Comparison of ENCODE assay signal across 19 cellular contexts in genomic region chr19:16131648-16132047, GRCh38. TPM values are rescaled to one million over a fixed set of nuclear protein-coding genes. Genes with fewer than 3 reads are reported as not detected.
DNase-seq lines count a peak whose midpoint lies in the region; ATAC-seq, FAIRE-seq and TF ChIP-seq lines count a peak whose summit lies in the region.
"Had no signal": no experiment of that assay in that cellular context is flagged by ENCODE, and none has a peak within 500 bp of the region (broad histone marks: within the 10 kb centered on the region; RNA-seq: fewer than 3 reads in every experiment).

No MANE protein-coding gene starts in this region.

- H3K9ac ChIP-seq in K562 (ENCODE audit: insufficient read depth in 1 of 2, low read depth in 2 of 2, low read length in 2 of 2) (no peak overlapping the region), neuronal stem cell (ENCODE audit: low read depth, low read length, poor library complexity) (peak overlapping the region; percentile 25)

- no peaks in the 10 kb centered on the region for H3K9me3 Mint-ChIP-seq in activated T-cell treated with anti-CD3 and anti-CD28 coated beads, Interleukin-2, amount 50 U/mL, for 24 hours
- H3K9me3 Mint-ChIP-seq in activated T-cell treated with anti-CD3 and anti-CD28 coated beads, Interleukin-2, amount 50 U/mL, for 4 hours, result no peaks in the 10 kb centered on the region
- peaks cover 10% of the 10 kb centered on the region for H3K9me3 Mint-ChIP-seq in WTC11

- H3K79me2 ChIP-seq in K562 (ENCODE audit: control insufficient read depth, insufficient read depth, low read length), result no peaks in the 10 kb centered on the region

- DNase-seq in activated T-cell treated with anti-CD3 and anti-CD28 coated beads, Interleukin-2, amount 50 U/mL, for 24 hours, result no peak
- no peak for DNase-seq in activated T-cell treated with anti-CD3 and anti-CD28 coated beads, Interleukin-2, amount 50 U/mL, for 4 hours
- DNase-seq in GM12891 (ENCODE audit: insufficient read length, low spot score) (no peak), K562 (ENCODE audit: extremely low read depth in 1 of 4, low spot score in 3 of 4) (no peak), neuronal stem cell (ENCODE audit: low spot score) (no peak), WTC11 (ENCODE audit: low spot score) (no peak), NCI-H1092 (lab: John Stamatoyannopoulos, UW) (no peak), NCI-H446 treated with DMSO at 0.1 percent for 48 hours (lab: John Stamatoyannopoulos, UW) (no peak)
- DNase-seq: COR-L47, EL, KG1, NCI-H1048, NCI-H146, NCI-H2081, NCI-H510A treated with DMSO at 0.1 percent for 48 hours, NCI-H82 had no signal

- H3K36me3 ChIP-seq in K562 (ENCODE audit: control insufficient read depth, insufficient read depth, low read length) (peaks cover 65% of the 10 kb centered on the region; the same call in 2 of the 3 replicates), neuronal stem cell (replicated peaks in 1 of 2; ENCODE audit: control insufficient read depth in 2 of 2, insufficient read depth in 2 of 2, low read length in 2 of 2) (peaks cover 56 to 80% of the 10 kb centered on the region in 2 donors)

- POLR2A ChIA-PET in K562 (lab: Yijun Ruan, JAX) (interaction anchor here (1.7 kb wide), 1 partner anchor 13 kb away, joined by 3 read pairs; no protein-coding TSS in a partner anchor), WTC11 (lab: Charles Lee) (no interaction called here)

- no peaks in the 10 kb centered on the region for H3K4me1 Mint-ChIP-seq in activated T-cell treated with anti-CD3 and anti-CD28 coated beads, Interleukin-2, amount 50 U/mL, for 24 hours (ENCODE audit: low read depth)
- H3K4me1 Mint-ChIP-seq in activated T-cell treated with anti-CD3 and anti-CD28 coated beads, Interleukin-2, amount 50 U/mL, for 4 hours (ENCODE audit: low read depth), result no peaks in the 10 kb centered on the region
- peaks cover 1% of the 10 kb centered on the region for H3K4me1 Mint-ChIP-seq in WTC11

- no peaks in the 10 kb centered on the region for H3K79me1 ChIP-seq in neuronal stem cell (ENCODE audit: low read depth, low read length)

- H3K27ac Mint-ChIP-seq in activated T-cell treated with anti-CD3 and anti-CD28 coated beads, Interleukin-2, amount 50 U/mL, for 24 hours, result peak overlapping the region; percentile 27
- no peak overlapping the region for H3K27ac Mint-ChIP-seq in WTC11

- H3K4me2 ChIP-seq in K562 (ENCODE audit: insufficient read depth, low read length) (no peak overlapping the region), neuronal stem cell (ENCODE audit: insufficient read depth, low read length, poor library complexity, severe bottlenecking) (no peak overlapping the region)

- no peak overlapping the region for H3K4me3 Mint-ChIP-seq in activated T-cell treated with anti-CD3 and anti-CD28 coated beads, Interleukin-2, amount 50 U/mL, for 24 hours
- no peak overlapping the region for H3K4me3 Mint-ChIP-seq in activated T-cell treated with anti-CD3 and anti-CD28 coated beads, Interleukin-2, amount 50 U/mL, for 4 hours
- no peak overlapping the region for H3K4me3 Mint-ChIP-seq in WTC11

- no peak for ATAC-seq in activated T-cell treated with anti-CD3 and anti-CD28 coated beads, Interleukin-2, amount 50 U/mL, for 4 hours
- ATAC-seq in K562, result no peak
- ATAC-seq in WTC11, result no peak

- no peak overlapping the region for H3K23ac ChIP-seq in neuronal stem cell (ENCODE audit: low read depth, low read length, poor library complexity)

- no peak for TF ChIP-seq RAD21 in K562 (CRISPR knock-in tag; conservative IDR thresholded peaks at IDR 0.05 in 1 of 2, IDR thresholded peaks at IDR 0.05 in 1 of 2)

- H4K20me1 ChIP-seq in K562 (replicated peaks; ENCODE audit: control insufficient read depth, insufficient read depth, low read length), result peaks cover 7% of the 10 kb centered on the region; the same call in 1 of the 2 replicates

- H3K4ac ChIP-seq in neuronal stem cell (ENCODE audit: low read length), result no peak overlapping the region

- H3K9me3 ChIP-seq in K562 (replicated peaks; ENCODE audit: control insufficient read depth, insufficient read depth, low read depth, low read length) (no peaks in the 10 kb centered on the region), neuronal stem cell (replicated peaks in 1 of 2; ENCODE audit: control insufficient read depth in 2 of 2, insufficient read depth in 1 of 2, low read depth in 1 of 2, low read length in 2 of 2) (peaks cover 0 to 3% of the 10 kb centered on the region in 2 donors)

- no peak overlapping the region for H4K91ac ChIP-seq in neuronal stem cell (ENCODE audit: low read depth, low read length, poor library complexity)

- in situ Hi-C loops in K562 (cut with MboI), result no loop called here

- TF ChIP-seq CTCF in K562 (IDR thresholded peaks at IDR 0.05 in 2 of 3, conservative IDR thresholded peaks at IDR 0.05 in 1 of 3; ENCODE audit: insufficient read depth in 2 of 3, low read depth in 1 of 3, low read length in 3 of 3) (no peak), WTC11 (IDR thresholded peaks at IDR 0.05) (no peak)

- peak; percentile 58 for TF ChIP-seq POLR2A in GM12891 (IDR thresholded peaks at IDR 0.05; ENCODE audit: low read depth, low read length)
- TF ChIP-seq POLR2A in K562 (conservative IDR thresholded peaks at IDR 0.05), result no peak; the same call in 1 of the 2 replicates

- no TSS peak for BruUV-seq in K562 (replicated peaks; lab: Mats Ljungman, UMichigan)

- no peak overlapping the region for H2AK5ac ChIP-seq in neuronal stem cell (ENCODE audit: low read depth, low read length)

- peak; percentile 47 for FAIRE-seq in GM12891 (lab: Jason Lieb, UNC)
- FAIRE-seq in K562 (lab: Jason Lieb, UNC), result peak; percentile 46
- FAIRE-seq: GM19239, H54 had no signal

- H2BK15ac ChIP-seq in neuronal stem cell (ENCODE audit: low read length), result no peak overlapping the region

- H3K4me3 ChIP-seq in K562 (no peak overlapping the region), neuronal stem cell (ENCODE audit: low read length in 2 of 2) (peak overlapping the region in 1 of 2 donors; percentile 63)

- WGBS in K562 (ENCODE audit: insufficient coverage, low coverage, missing lambda C conversion rate), result 83% methylated on average over 2 of the region's 3 CpGs
- WGBS in neuronal stem cell (ENCODE audit: extremely low coverage in 2 of 2, insufficient read length in 2 of 2, insufficient replicate concordance in 1 of 2), 2 donors, result 100% methylated on average over 1 of the region's 3 CpGs; no CpG with 5 or more reads in 1 of the 2 donors

- H3K9me1 ChIP-seq in K562 (ENCODE audit: control insufficient read depth, insufficient read depth, low read length), result no peaks in the 10 kb centered on the region

- H3K4me1 ChIP-seq in K562 (replicated peaks in 1 of 2; ENCODE audit: control insufficient read depth in 2 of 2, insufficient read depth in 2 of 2, low read length in 2 of 2) (peaks cover 0 to 5% of the 10 kb centered on the region in 2 experiments; a peak in 1 of 5 replicates), neuronal stem cell (ENCODE audit: control insufficient read depth in 2 of 2, insufficient read depth in 1 of 2, low read depth in 1 of 2, low read length in 2 of 2) (no peaks in the 10 kb centered on the region)

- CTCF ChIA-PET in K562 (lab: Yijun Ruan, JAX; ENCODE audit: low intra/inter-chr PET ratio) (no interaction called here), WTC11 (lab: Charles Lee) (no interaction called here)

- H4K8ac ChIP-seq in neuronal stem cell (ENCODE audit: low read depth, low read length), result no peak overlapping the region

- peaks cover 85% of the 10 kb centered on the region for H3K36me3 Mint-ChIP-seq in activated T-cell treated with anti-CD3 and anti-CD28 coated beads, Interleukin-2, amount 50 U/mL, for 24 hours (ENCODE audit: low read depth)
- peaks cover 55% of the 10 kb centered on the region for H3K36me3 Mint-ChIP-seq in activated T-cell treated with anti-CD3 and anti-CD28 coated beads, Interleukin-2, amount 50 U/mL, for 4 hours (ENCODE audit: insufficient read depth)
- peaks cover 58% of the 10 kb centered on the region for H3K36me3 Mint-ChIP-seq in WTC11

- H3K27me3 Mint-ChIP-seq in activated T-cell treated with anti-CD3 and anti-CD28 coated beads, Interleukin-2, amount 50 U/mL, for 24 hours, result no peaks in the 10 kb centered on the region
- no peaks in the 10 kb centered on the region for H3K27me3 Mint-ChIP-seq in activated T-cell treated with anti-CD3 and anti-CD28 coated beads, Interleukin-2, amount 50 U/mL, for 4 hours (ENCODE audit: low read depth)
- no peaks in the 10 kb centered on the region for H3K27me3 Mint-ChIP-seq in WTC11 (ENCODE audit: low read depth)

- H2AFZ ChIP-seq in K562 (ENCODE audit: low read depth, low read length), result no peak overlapping the region
- H2AFZ ChIP-seq in neuronal stem cell (ENCODE audit: low read length), result no peak overlapping the region

- H3K27ac ChIP-seq in K562 (ENCODE audit: extremely low read depth, low read depth, low read length), result no peak overlapping the region
- no peak overlapping the region for H3K27ac ChIP-seq in neuronal stem cell (replicated peaks; ENCODE audit: low read length)

- TF ChIP-seq EP300 in K562 (IDR thresholded peaks at IDR 0.05; ENCODE audit: low read length), result no peak

- intact Hi-C loops in K562 (cut with micrococcal nuclease), result no loop called here

- no peak overlapping the region for H3K18ac ChIP-seq in neuronal stem cell (ENCODE audit: low read length)

- H2BK12ac ChIP-seq in neuronal stem cell (ENCODE audit: low read length), result no peak overlapping the region

- no peak overlapping the region for H3K14ac ChIP-seq in neuronal stem cell (ENCODE audit: low read length)

- H3K27me3 ChIP-seq in K562 (ENCODE audit: control insufficient read depth in 2 of 2, insufficient read depth in 2 of 2, low read length in 2 of 2) (no peaks in the 10 kb centered on the region), neuronal stem cell (ENCODE audit: control insufficient read depth in 3 of 3, insufficient read depth in 3 of 3, low read depth in 1 of 3, low read length in 3 of 3) (no peaks in the 10 kb centered on the region)

- no peak overlapping the region for H2BK120ac ChIP-seq in neuronal stem cell (ENCODE audit: low read depth, low read length)

- no peak overlapping the region for H2BK5ac ChIP-seq in neuronal stem cell (ENCODE audit: low read length)

RNA-seq across cellular contexts. Expression of gene HSH2D, which starts 11.8 kb away (rescaled TPM):
- 1 to 10 TPM; 5.7 to 9.2 (median 7.0) TPM for total RNA-seq in activated T-cell treated with anti-CD3 and anti-CD28 coated beads, Interleukin-2, amount 50 U/mL, for 4 hours
- polyA plus RNA-seq in GM12891 (2012; ENCODE audit: low read depth, missing spikeins), result 75.2 TPM
- 0.81 TPM in 1 of 2 replicates, not detected in the other for total RNA-seq in K562 (2011; cell fraction: chromatin; rRNA removed; ENCODE audit: low replicate concordance)
- total RNA-seq in K562 (2011; cell fraction: nucleolus; rRNA removed), result 0.39 and 0.67 TPM in 2 replicates
- 0.37 TPM in 1 of 2 replicates, not detected in the other for total RNA-seq in K562 (2011; cell fraction: nucleoplasm; rRNA removed)
- total RNA-seq in K562 (2014; rRNA removed) (0.18 and 0.29 TPM in 2 replicates), K562 (2014; rRNA removed; fragmentation: Illumina TruSeq; extraction: Trizol) (0.15 and 0.19 TPM in 2 replicates), K562 (2015; rRNA removed; fragmentation: Illumina TruSeq; extraction: Trizol) (1.1 TPM in 2 replicates), K562 (2021) (0.16 and 0.42 TPM in 2 replicates), WTC11 (2021) (1.6 to 3.2 TPM (median 3.0 TPM) in 3 replicates)
- polyA plus RNA-seq in K562 (2011; rRNA removed) (0.33 and 0.39 TPM in 2 replicates), K562 (2014; fragmentation: Illumina TruSeq; extraction: Trizol) (0.30 and 0.42 TPM in 2 replicates), K562 (2014; fragmentation: Nextera tagmentation; extraction: Ambion mirVana) (under 1 TPM in 1 of 2 experiments, not detected in 1; 0.03 TPM), K562 (2014; rRNA removed) (0.12 and 0.37 TPM in 2 replicates)
- polyA plus RNA-seq in K562 (2011; cell fraction: cytosol; rRNA removed), result 0.44 and 0.69 TPM in 2 replicates
- polyA plus RNA-seq in K562 (2011; cell fraction: nucleus; rRNA removed), result 0.68 and 0.69 TPM in 2 replicates
- 0.40 and 3.0 TPM in 2 replicates for polyA plus RNA-seq in K562 (2012)
- polyA minus RNA-seq in K562 (2011; rRNA and poly(A)+ RNA removed), result 0.09 TPM in 1 of 2 replicates, not detected in the other
- polyA minus RNA-seq in K562 (2011; cell fraction: cytosol; rRNA and poly(A)+ RNA removed), result not detected in 2 replicates
- 0.22 and 0.27 TPM in 2 replicates for polyA minus RNA-seq in K562 (2011; cell fraction: nucleus; rRNA and poly(A)+ RNA removed)
- 0.01 TPM for polyA plus RNA-seq in neuronal stem cell (2013, experiment 1 of 2)
- polyA plus RNA-seq in neuronal stem cell (2013, experiment 2 of 2), result 0.04 TPM
- total RNA-seq: A673 had no signal

RNA-seq across cellular contexts. Expression of gene RAB8A, which starts 20.0 kb away (rescaled TPM):
- total RNA-seq in activated T-cell treated with anti-CD3 and anti-CD28 coated beads, Interleukin-2, amount 50 U/mL, for 4 hours, result 100 to 1,000 TPM; 140 to 167 (median 153) TPM
- polyA plus RNA-seq in GM12891 (2012; ENCODE audit: low read depth, missing spikeins), result 118 TPM
- 81.6 and 164 TPM in 2 replicates for total RNA-seq in K562 (2011; cell fraction: chromatin; rRNA removed; ENCODE audit: low replicate concordance)
- 94.9 and 99.9 TPM in 2 replicates for total RNA-seq in K562 (2011; cell fraction: nucleolus; rRNA removed)
- 96.1 and 105 TPM in 2 replicates for total RNA-seq in K562 (2011; cell fraction: nucleoplasm; rRNA removed)
- total RNA-seq in K562 (2014; rRNA removed), result 42.5 and 47.2 TPM in 2 replicates
- 60.2 and 66.7 TPM in 2 replicates for total RNA-seq in K562 (2014; rRNA removed; fragmentation: Illumina TruSeq; extraction: Trizol)
- total RNA-seq in K562 (2015; rRNA removed; fragmentation: Illumina TruSeq; extraction: Trizol), result 92.0 and 102 TPM in 2 replicates
- 71.9 and 82.7 TPM in 2 replicates for total RNA-seq in K562 (2021)
- 45.4 and 66.9 TPM in 2 replicates for polyA plus RNA-seq in K562 (2011; rRNA removed)
- 50.7 and 63.0 TPM in 2 replicates for polyA plus RNA-seq in K562 (2011; cell fraction: cytosol; rRNA removed)
- polyA plus RNA-seq in K562 (2011; cell fraction: nucleus; rRNA removed), result 33.2 and 35.1 TPM in 2 replicates
- 34.9 and 92.8 TPM in 2 replicates for polyA plus RNA-seq in K562 (2012)
- 53.2 and 55.4 TPM in 2 replicates for polyA plus RNA-seq in K562 (2014; fragmentation: Illumina TruSeq; extraction: Trizol)
- polyA plus RNA-seq in K562 (2014; fragmentation: Nextera tagmentation; extraction: Ambion mirVana), result 10 to 100 TPM; 11.2 to 13.9 TPM
- 47.1 and 80.1 TPM in 2 replicates for polyA plus RNA-seq in K562 (2014; rRNA removed)
- polyA minus RNA-seq in K562 (2011; rRNA and poly(A)+ RNA removed), result 168 and 219 TPM in 2 replicates
- 52.2 and 76.3 TPM in 2 replicates for polyA minus RNA-seq in K562 (2011; cell fraction: cytosol; rRNA and poly(A)+ RNA removed)
- 34.5 and 60.4 TPM in 2 replicates for polyA minus RNA-seq in K562 (2011; cell fraction: nucleus; rRNA and poly(A)+ RNA removed)
- 43.0 TPM for polyA plus RNA-seq in neuronal stem cell (2013, experiment 1 of 2)
- 44.3 TPM for polyA plus RNA-seq in neuronal stem cell (2013, experiment 2 of 2)
- total RNA-seq in WTC11 (2021), result 68.4 to 81.8 TPM (median 74.0 TPM) in 3 replicates

RNA-seq across cellular contexts. Expression of gene CIB3, which starts 41.7 kb away (rescaled TPM):
- total RNA-seq in activated T-cell treated with anti-CD3 and anti-CD28 coated beads, Interleukin-2, amount 50 U/mL, for 4 hours, result not detected
- not detected for polyA plus RNA-seq in GM12891 (2012; ENCODE audit: low read depth, missing spikeins)
- total RNA-seq in K562 (2011; cell fraction: chromatin; rRNA removed; ENCODE audit: low replicate concordance), result not detected in 2 replicates
- not detected in 2 replicates for total RNA-seq in K562 (2011; cell fraction: nucleolus; rRNA removed)
- not detected in 2 replicates for total RNA-seq in K562 (2011; cell fraction: nucleoplasm; rRNA removed)
- total RNA-seq in K562 (2014; rRNA removed) (not detected in 2 replicates), K562 (2014; rRNA removed; fragmentation: Illumina TruSeq; extraction: Trizol) (not detected in 2 replicates), K562 (2015; rRNA removed; fragmentation: Illumina TruSeq; extraction: Trizol) (not detected in 2 replicates), K562 (2021) (not detected in 2 replicates), WTC11 (2021) (not detected in 3 replicates)
- polyA plus RNA-seq in K562 (2011; rRNA removed) (not detected in 2 replicates), K562 (2014; fragmentation: Illumina TruSeq; extraction: Trizol) (not detected in 2 replicates), K562 (2014; fragmentation: Nextera tagmentation; extraction: Ambion mirVana) (under 1 TPM in 1 of 2 experiments, not detected in 1; 0.08 TPM), K562 (2014; rRNA removed) (0.13 TPM in 1 of 2 replicates, not detected in the other)
- polyA plus RNA-seq in K562 (2011; cell fraction: cytosol; rRNA removed), result not detected in 2 replicates
- polyA plus RNA-seq in K562 (2011; cell fraction: nucleus; rRNA removed), result not detected in 2 replicates
- polyA plus RNA-seq in K562 (2012), result not detected in 2 replicates
- not detected in 2 replicates for polyA minus RNA-seq in K562 (2011; rRNA and poly(A)+ RNA removed)
- polyA minus RNA-seq in K562 (2011; cell fraction: cytosol; rRNA and poly(A)+ RNA removed), result not detected in 2 replicates
- polyA minus RNA-seq in K562 (2011; cell fraction: nucleus; rRNA and poly(A)+ RNA removed), result not detected in 2 replicates
- polyA plus RNA-seq in neuronal stem cell (2013, experiment 1 of 2), result not detected
- not detected for polyA plus RNA-seq in neuronal stem cell (2013, experiment 2 of 2)
- total RNA-seq: A673 had no signal

RNA-seq across cellular contexts. Expression of gene FAM32A, which starts 53.6 kb away (rescaled TPM):
- 10 to 100 TPM; 53.4 to 60.1 (median 56.4) TPM for total RNA-seq in activated T-cell treated with anti-CD3 and anti-CD28 coated beads, Interleukin-2, amount 50 U/mL, for 4 hours
- 51.4 TPM for polyA plus RNA-seq in GM12891 (2012; ENCODE audit: low read depth, missing spikeins)
- total RNA-seq in K562 (2011; cell fraction: chromatin; rRNA removed; ENCODE audit: low replicate concordance), result 14.8 and 20.8 TPM in 2 replicates
- total RNA-seq in K562 (2011; cell fraction: nucleolus; rRNA removed), result 14.2 and 16.1 TPM in 2 replicates
- 18.8 and 21.6 TPM in 2 replicates for total RNA-seq in K562 (2011; cell fraction: nucleoplasm; rRNA removed)
- total RNA-seq in K562 (2014; rRNA removed), result 94.5 and 95.8 TPM in 2 replicates
- 54.5 and 57.2 TPM in 2 replicates for total RNA-seq in K562 (2014; rRNA removed; fragmentation: Illumina TruSeq; extraction: Trizol)
- total RNA-seq in K562 (2015; rRNA removed; fragmentation: Illumina TruSeq; extraction: Trizol), result 70.9 and 73.7 TPM in 2 replicates
- 44.9 and 45.9 TPM in 2 replicates for total RNA-seq in K562 (2021)
- 82.6 and 96.7 TPM in 2 replicates for polyA plus RNA-seq in K562 (2011; rRNA removed)
- polyA plus RNA-seq in K562 (2011; cell fraction: cytosol; rRNA removed), result 84.9 and 85.1 TPM in 2 replicates
- polyA plus RNA-seq in K562 (2011; cell fraction: nucleus; rRNA removed), result 37.5 and 41.1 TPM in 2 replicates
- polyA plus RNA-seq in K562 (2012), result 50.8 and 60.4 TPM in 2 replicates
- 76.2 and 77.8 TPM in 2 replicates for polyA plus RNA-seq in K562 (2014; fragmentation: Illumina TruSeq; extraction: Trizol)
- 10 to 100 TPM; 30.7 to 43.0 TPM for polyA plus RNA-seq in K562 (2014; fragmentation: Nextera tagmentation; extraction: Ambion mirVana)
- 94.5 and 102 TPM in 2 replicates for polyA plus RNA-seq in K562 (2014; rRNA removed)
- 28.1 and 34.6 TPM in 2 replicates for polyA minus RNA-seq in K562 (2011; rRNA and poly(A)+ RNA removed)
- polyA minus RNA-seq in K562 (2011; cell fraction: cytosol; rRNA and poly(A)+ RNA removed), result 14.7 and 21.1 TPM in 2 replicates
- 6.2 and 10.3 TPM in 2 replicates for polyA minus RNA-seq in K562 (2011; cell fraction: nucleus; rRNA and poly(A)+ RNA removed)
- 87.0 TPM for polyA plus RNA-seq in neuronal stem cell (2013, experiment 1 of 2)
- polyA plus RNA-seq in neuronal stem cell (2013, experiment 2 of 2), result 83.2 TPM
- 59.5 to 62.6 TPM (median 62.2 TPM) in 3 replicates for total RNA-seq in WTC11 (2021)

RNA-seq across cellular contexts. Expression of gene TPM4, which starts 55.4 kb away (rescaled TPM):
- 100 to 1,000 TPM; 153 to 177 (median 168) TPM for total RNA-seq in activated T-cell treated with anti-CD3 and anti-CD28 coated beads, Interleukin-2, amount 50 U/mL, for 4 hours
- 247 TPM for polyA plus RNA-seq in GM12891 (2012; ENCODE audit: low read depth, missing spikeins)
- 73.0 and 113 TPM in 2 replicates for total RNA-seq in K562 (2011; cell fraction: chromatin; rRNA removed; ENCODE audit: low replicate concordance)
- total RNA-seq in K562 (2011; cell fraction: nucleolus; rRNA removed), result 52.4 and 58.9 TPM in 2 replicates
- total RNA-seq in K562 (2011; cell fraction: nucleoplasm; rRNA removed), result 66.6 and 115 TPM in 2 replicates
- total RNA-seq in K562 (2014; rRNA removed), result 76.3 and 82.9 TPM in 2 replicates
- total RNA-seq in K562 (2014; rRNA removed; fragmentation: Illumina TruSeq; extraction: Trizol), result 81.8 and 91.3 TPM in 2 replicates
- 106 and 111 TPM in 2 replicates for total RNA-seq in K562 (2015; rRNA removed; fragmentation: Illumina TruSeq; extraction: Trizol)
- 61.2 and 63.6 TPM in 2 replicates for total RNA-seq in K562 (2021)
- polyA plus RNA-seq in K562 (2011; rRNA removed), result 104 and 126 TPM in 2 replicates
- polyA plus RNA-seq in K562 (2011; cell fraction: cytosol; rRNA removed), result 36.8 and 82.5 TPM in 2 replicates
- 30.6 and 46.4 TPM in 2 replicates for polyA plus RNA-seq in K562 (2011; cell fraction: nucleus; rRNA removed)
- polyA plus RNA-seq in K562 (2012), result 90.1 and 265 TPM in 2 replicates
- 87.6 and 108 TPM in 2 replicates for polyA plus RNA-seq in K562 (2014; fragmentation: Illumina TruSeq; extraction: Trizol)
- 10 to 100 TPM; 28.1 to 34.0 TPM for polyA plus RNA-seq in K562 (2014; fragmentation: Nextera tagmentation; extraction: Ambion mirVana)
- 77.4 and 86.3 TPM in 2 replicates for polyA plus RNA-seq in K562 (2014; rRNA removed)
- 79.9 and 121 TPM in 2 replicates for polyA minus RNA-seq in K562 (2011; rRNA and poly(A)+ RNA removed)
- 31.3 and 61.1 TPM in 2 replicates for polyA minus RNA-seq in K562 (2011; cell fraction: cytosol; rRNA and poly(A)+ RNA removed)
- polyA minus RNA-seq in K562 (2011; cell fraction: nucleus; rRNA and poly(A)+ RNA removed), result 17.5 and 35.4 TPM in 2 replicates
- polyA plus RNA-seq in neuronal stem cell (2013, experiment 1 of 2), result 413 TPM
- 408 TPM for polyA plus RNA-seq in neuronal stem cell (2013, experiment 2 of 2)
- 302 to 327 TPM (median 323 TPM) in 3 replicates for total RNA-seq in WTC11 (2021)
